In genomic region chr22:26692215-26692614, GRCh38 we compare ENCODE assay signal across 18 cellular contexts. TPM values are rescaled to one million over a fixed set of nuclear protein-coding genes. Genes with fewer than 3 reads are reported as not detected.
DNase-seq lines count a peak whose midpoint lies in the region; ATAC-seq and TF ChIP-seq lines count a peak whose summit lies in the region.
"Had no signal": no experiment of that assay in that cellular context is flagged by ENCODE, and none has a peak within 500 bp of the region (broad histone marks: within the 10 kb centered on the region; RNA-seq: fewer than 3 reads in every experiment).

No MANE protein-coding gene starts in this region.

- no peak overlapping the region for H3K4me3 ChIP-seq in SK-N-SH (ENCODE audit: low read depth in 2 of 2, low read length in 1 of 2)
- H3K4me3 ChIP-seq: BLaER1 treated with 17β-estradiol and CSF1 and Interleukin-3, amounts not matched to agents 10 nM and 100 nM; GM23248 had no signal

- CTCF ChIA-PET in SK-N-SH (lab: Yijun Ruan, JAX) = interaction anchor here (1.3 kb wide), 1 partner anchor 13 kb away, joined by 4 read pairs; no protein-coding TSS in a partner anchor

- TF ChIP-seq CTCF in SK-N-SH (IDR thresholded peaks at IDR 0.05) = no peak

- H4K20me1 ChIP-seq in SK-N-SH (ENCODE audit: insufficient read depth) = no peaks in the 10 kb centered on the region

- no peaks in the 10 kb centered on the region for H3K79me2 ChIP-seq in SK-N-SH (ENCODE audit: insufficient read depth)

- no peaks in the 10 kb centered on the region for H3K27me3 ChIP-seq in SK-N-SH (ENCODE audit: insufficient read depth)
- H3K27me3 ChIP-seq: BLaER1 treated with 17β-estradiol and CSF1 and Interleukin-3, amounts not matched to agents 10 nM and 100 nM had no signal

- no peak for TF ChIP-seq RAD21 in SK-N-SH (IDR thresholded peaks at IDR 0.05; ENCODE audit: low read length)

- no peaks in the 10 kb centered on the region for H3F3A ChIP-seq in SK-N-SH (replicated peaks; ENCODE audit: insufficient read depth)

- H3K4me1 Mint-ChIP-seq in T-helper 17 cell = peaks cover 48% of the 10 kb centered on the region
- peaks cover 63% of the 10 kb centered on the region for H3K4me1 Mint-ChIP-seq in stimulated activated effector memory CD8-positive, alpha-beta T cell treated with anti-CD3 and anti-CD28 coated beads, Interleukin-12 subunit alpha, Interleukin-12 subunit beta, amount 100 ng/mL, for 72 hours

- H3K9ac ChIP-seq in SK-N-SH = no peak overlapping the region
- H3K9ac ChIP-seq: BLaER1 treated with 17β-estradiol and CSF1 and Interleukin-3, amounts not matched to agents 10 nM and 100 nM; GM23248 had no signal

- no peak for DNase-seq in SK-N-SH
- DNase-seq in T-helper 17 cell = no peak
- no peak for DNase-seq in stimulated activated effector memory CD8-positive, alpha-beta T cell treated with anti-CD3 and anti-CD28 coated beads, Interleukin-12 subunit alpha, Interleukin-12 subunit beta, amount 100 ng/mL, for 72 hours (ENCODE audit: low spot score in 2 of 2)
- no peak for DNase-seq in NCI-H2081 (lab: John Stamatoyannopoulos, UW)
- DNase-seq in activated CD4-positive, alpha-beta T cell treated with anti-CD3 and anti-CD28 coated beads for 4 hours = no peak
- DNase-seq: Caco-2; CD4-positive, alpha-beta memory T cell; DMS153; DND-41; GM23248; H7; HCEC 1CT had no signal

- ATAC-seq in SK-N-SH treated with all-trans-retinoic acid at 6 μM for 48 hours (no peak), T-helper 17 cell (no peak), GM21367 (IDR thresholded peaks at IDR 0.05; ENCODE audit: unreplicated experiment) (no peak)
- ATAC-seq in stimulated activated effector memory CD8-positive, alpha-beta T cell treated with anti-CD3 and anti-CD28 coated beads, Interleukin-12 subunit alpha, Interleukin-12 subunit beta, amount 100 ng/mL, for 72 hours = no peak

- H3K9me3 ChIP-seq in SK-N-SH (no peaks in the 10 kb centered on the region), T-helper 17 cell (ENCODE audit: control insufficient read depth, low read length, poor library complexity, severe bottlenecking) (no peaks in the 10 kb centered on the region)
- H3K9me3 ChIP-seq: Caco-2 had no signal

- H3K9me2 ChIP-seq in SK-N-SH = no peaks in the 10 kb centered on the region

- H3K9me3 Mint-ChIP-seq in stimulated activated effector memory CD8-positive, alpha-beta T cell treated with anti-CD3 and anti-CD28 coated beads, Interleukin-12 subunit alpha, Interleukin-12 subunit beta, amount 100 ng/mL, for 72 hours = no peaks in the 10 kb centered on the region

- POLR2A ChIA-PET in SK-N-SH (lab: Yijun Ruan, JAX) = no interaction called here

- no peak for TF ChIP-seq EP300 in SK-N-SH (IDR thresholded peaks at IDR 0.05; ENCODE audit: borderline replicate concordance in 1 of 2, low read depth in 1 of 2, low read length in 1 of 2)

- no peak overlapping the region for H3K4me3 Mint-ChIP-seq in T-helper 17 cell
- no peak overlapping the region for H3K4me3 Mint-ChIP-seq in stimulated activated effector memory CD8-positive, alpha-beta T cell treated with anti-CD3 and anti-CD28 coated beads, Interleukin-12 subunit alpha, Interleukin-12 subunit beta, amount 100 ng/mL, for 72 hours
- H3K4me3 Mint-ChIP-seq: B cell, CD14-positive monocyte had no signal

- no peaks in the 10 kb centered on the region for H3K4me1 ChIP-seq in SK-N-SH (ENCODE audit: control insufficient read depth in 1 of 2, insufficient read depth in 2 of 2, low read depth in 1 of 2, low read length in 1 of 2)
- H3K4me1 ChIP-seq: Caco-2 had no signal

- H3K36me3 ChIP-seq in SK-N-SH (replicated peaks in 1 of 2; ENCODE audit: control insufficient read depth in 1 of 2, insufficient read depth in 2 of 2, low read length in 1 of 2) = peaks cover 0 to 12% of the 10 kb centered on the region in 2 experiments

- peaks cover 5% of the 10 kb centered on the region for H3K36me3 Mint-ChIP-seq in T-helper 17 cell (ENCODE audit: low read depth)
- H3K36me3 Mint-ChIP-seq in stimulated activated effector memory CD8-positive, alpha-beta T cell treated with anti-CD3 and anti-CD28 coated beads, Interleukin-12 subunit alpha, Interleukin-12 subunit beta, amount 100 ng/mL, for 72 hours = peaks cover 33% of the 10 kb centered on the region

- H3K27ac Mint-ChIP-seq in T-helper 17 cell = peak overlapping the region; percentile 81
- H3K27ac Mint-ChIP-seq in stimulated activated effector memory CD8-positive, alpha-beta T cell treated with anti-CD3 and anti-CD28 coated beads, Interleukin-12 subunit alpha, Interleukin-12 subunit beta, amount 100 ng/mL, for 72 hours = peak overlapping the region; percentile 85
- H3K27ac Mint-ChIP-seq: B cell had no signal

- WGBS in SK-N-SH (ENCODE audit: low lambda C conversion rate) = 76% methylated on average over 3 of the region's 3 CpGs

- H3K4me2 ChIP-seq in SK-N-SH = no peak overlapping the region

- no peak overlapping the region for H3K27ac ChIP-seq in SK-N-SH (ENCODE audit: low read depth in 2 of 2, low read length in 1 of 2)
- H3K27ac ChIP-seq: 22Rv1; BLaER1 treated with 17β-estradiol and CSF1 and Interleukin-3, amounts not matched to agents 10 nM and 100 nM; GM23248 had no signal

- no peak overlapping the region for H2AFZ ChIP-seq in SK-N-SH (ENCODE audit: low read depth)
- H2AFZ ChIP-seq: GM23248 had no signal

- no peaks in the 10 kb centered on the region for H3K27me3 Mint-ChIP-seq in T-helper 17 cell
- H3K27me3 Mint-ChIP-seq: B cell; CD4-positive, alpha-beta memory T cell had no signal

TF ChIP-seq in SK-N-SH treated with all-trans-retinoic acid at 6 μM for 48 hours, 23 proteins besides CTCF, POLR2A, EP300 and RAD21:
- TF ChIP-seq TCF4 (CRISPR knock-in tag; IDR thresholded peaks at IDR 0.05; ENCODE audit: borderline replicate concordance) (no peak), CREB5 (CRISPR knock-in tag; IDR thresholded peaks at IDR 0.05; ENCODE audit: low read depth) (no peak), ZFP30 (CRISPR knock-in tag; IDR thresholded peaks at IDR 0.05) (no peak), ZFP3 (CRISPR knock-in tag; IDR thresholded peaks at IDR 0.05) (0 out of 2 replicates have a peak, but pooled peaks have one; percentile 51)

TF ChIP-seq in SK-N-SH, 30 proteins besides CTCF, POLR2A, EP300 and RAD21:
- TF ChIP-seq SIN3A (IDR thresholded peaks at IDR 0.05; ENCODE audit: borderline replicate concordance, low read depth, low read length) (no peak), JUND (IDR thresholded peaks at IDR 0.05) (no peak), TEAD4 (IDR thresholded peaks at IDR 0.05; ENCODE audit: borderline replicate concordance, insufficient read depth) (no peak), RXRA (IDR thresholded peaks at IDR 0.05; ENCODE audit: borderline replicate concordance, low read depth) (no peak), FOXM1 (IDR thresholded peaks at IDR 0.05; ENCODE audit: low read depth) (no peak), IRF3 (IDR thresholded peaks at IDR 0.05; ENCODE audit: low read depth, low read length) (no peak), NRF1 (IDR thresholded peaks at IDR 0.05; ENCODE audit: low read depth, low read length) (no peak), MAX (IDR thresholded peaks at IDR 0.05; ENCODE audit: low read depth) (no peak), GATA2 (CRISPR knock-in tag; IDR thresholded peaks at IDR 0.05) (no peak), POLR2AphosphoS5 (IDR thresholded peaks at IDR 0.05; ENCODE audit: low read depth, low read length) (no peak), TAF1 (IDR thresholded peaks at IDR 0.05; ENCODE audit: borderline replicate concordance, low read depth, low read length) (no peak), EZH2phosphoT487 (IDR thresholded peaks at IDR 0.05; ENCODE audit: borderline replicate concordance, low read depth) (no peak), CHD2 (IDR thresholded peaks at IDR 0.05; ENCODE audit: low read length, partially characterized antibody) (no peak), PBX3 (IDR thresholded peaks at IDR 0.05) (no peak), SMC3 (IDR thresholded peaks at IDR 0.05; ENCODE audit: low read depth, low read length) (no peak)

RNA-seq across cellular contexts. Expression of gene MIAT, which starts 34.8 kb away (rescaled TPM):
- polyA plus RNA-seq in SK-N-SH (2012; rRNA removed) = 5.4 and 10.4 TPM in 2 replicates
- polyA plus RNA-seq in SK-N-SH (2012; cell fraction: cytosol; rRNA removed) = 0.62 and 1.1 TPM in 2 replicates
- polyA plus RNA-seq in SK-N-SH (2012; cell fraction: nucleus; rRNA removed) = 44.1 and 55.9 TPM in 2 replicates
- total RNA-seq in T-helper 17 cell = 100 to 1,000 TPM in 1 of 2 donors, 10 to 100 TPM in 1; 83.4 to 116 TPM
